ENCODE assay signal across 8 cellular contexts in the genomic region with DNA sequence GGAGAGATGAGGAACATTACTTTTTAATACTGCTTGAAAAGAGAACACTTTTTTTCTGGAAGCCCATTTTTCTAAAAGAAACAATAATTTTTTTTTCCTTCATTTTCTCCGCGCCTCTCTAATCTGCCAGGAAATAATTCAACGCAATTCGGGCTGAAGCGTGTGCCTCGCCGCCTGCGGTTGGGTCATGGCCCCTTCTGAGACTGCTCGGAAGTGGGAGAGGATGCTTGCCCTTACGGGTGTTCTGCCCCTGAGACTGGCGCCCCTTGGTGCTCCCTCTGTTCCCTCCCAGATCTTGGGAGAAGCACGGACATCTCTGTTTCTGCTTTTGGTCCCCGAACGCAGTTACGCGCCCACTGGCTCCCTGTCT. TPM values are rescaled to one million over a fixed set of nuclear protein-coding genes. Genes with fewer than 3 reads are reported as not detected.
DNase-seq lines count a peak whose midpoint lies in the region; ATAC-seq and TF ChIP-seq lines count a peak whose summit lies in the region.

No MANE protein-coding gene starts in this region.

- H3K9me2 ChIP-seq in PC-9 (ENCODE audit: insufficient read depth): no peaks in the 10 kb centered on the region

- H4K20me1 ChIP-seq in PC-9 (ENCODE audit: insufficient read depth): no peaks in the 10 kb centered on the region

- intact Hi-C loops in PC-9 (cut with micrococcal nuclease; ENCODE audit: unreplicated experiment): no loop called here

- H3K79me2 ChIP-seq in PC-9 (ENCODE audit: low read depth): no peaks in the 10 kb centered on the region

- H3K9me3 ChIP-seq in duodenal mucosa (ENCODE audit: control insufficient read depth in 1 of 2, low read length in 2 of 2) (no peaks in the 10 kb centered on the region), neuron (ENCODE audit: low read length) (no peaks in the 10 kb centered on the region), PC-9 (ENCODE audit: insufficient read depth, low read depth) (no peaks in the 10 kb centered on the region)

- no TSS peak for BruUV-seq in PC-9 (replicated peaks; lab: Mats Ljungman, UMichigan)

- H3K4me3 ChIP-seq in GM08714 (ENCODE audit: low read length) (peak overlapping the region; percentile 55; the same call in 1 of the 2 replicates), duodenal mucosa (ENCODE audit: low read depth in 1 of 2, low read length in 2 of 2) (peak overlapping the region; percentile 49 to 63), neuron (ENCODE audit: low read length) (peak overlapping the region; percentile 53), PC-9 (no peak overlapping the region)

- H3K27ac ChIP-seq in duodenal mucosa (ENCODE audit: low read depth, low read length) (no peak overlapping the region), PC-9 (no peak overlapping the region)

- TF ChIP-seq CTCF in PC-9 (conservative IDR thresholded peaks at IDR 0.05): no peak

- DNase-seq in NCI-H2029 (lab: John Stamatoyannopoulos, UW) (no peak), foreskin melanocyte (no peak), NCI-H526 treated with DMSO at 0.1 percent for 48 hours (lab: John Stamatoyannopoulos, UW) (no peak), PC-9 (no peak)

- H3K4me1 ChIP-seq in duodenal mucosa (ENCODE audit: control insufficient read depth in 1 of 2, insufficient read depth in 2 of 2, low read length in 2 of 2) (peaks cover 0 to 24% of the 10 kb centered on the region in 2 donors), neuron (ENCODE audit: insufficient read depth, low read length) (peaks cover 26% of the 10 kb centered on the region), PC-9 (replicated peaks; ENCODE audit: insufficient read depth) (no peaks in the 10 kb centered on the region)

- H3K9ac ChIP-seq in duodenal mucosa (ENCODE audit: low read depth in 1 of 2, low read length in 2 of 2): no peak overlapping the region

- H2AFZ ChIP-seq in neuron (ENCODE audit: low read depth, low read length) (peak overlapping the region; percentile 87), PC-9 (no peak overlapping the region)

- H3K27me3 ChIP-seq in duodenal mucosa (ENCODE audit: control insufficient read depth in 1 of 2, insufficient read depth in 2 of 2, low read length in 2 of 2) (peaks cover 23 to 40% of the 10 kb centered on the region in 2 donors), neuron (ENCODE audit: insufficient read depth, low read length) (peaks cover 31% of the 10 kb centered on the region), PC-9 (ENCODE audit: insufficient read depth, low read depth) (no peaks in the 10 kb centered on the region)

- peak; percentile 3 for ATAC-seq in HG03442 (IDR thresholded peaks at IDR 0.05; ENCODE audit: unreplicated experiment)

- no peak overlapping the region for H3K4me2 ChIP-seq in PC-9

- CTCF ChIA-PET in PC-9 (lab: Charles Lee): no interaction called here

- POLR2A ChIA-PET in PC-9 (lab: Charles Lee; ENCODE audit: unreplicated experiment): no interaction called here

- peaks cover 0 to 5% of the 10 kb centered on the region in 2 donors for H3K36me3 ChIP-seq in duodenal mucosa (ENCODE audit: control insufficient read depth in 1 of 2, insufficient read depth in 2 of 2, low read length in 2 of 2)
- H3K36me3 ChIP-seq in neuron (ENCODE audit: insufficient read depth, low read length): no peaks in the 10 kb centered on the region
- H3K36me3 ChIP-seq in PC-9 (ENCODE audit: low read depth): no peaks in the 10 kb centered on the region

- peaks cover 6% of the 10 kb centered on the region; the same call in 1 of the 2 replicates for H3F3A ChIP-seq in PC-9 (ENCODE audit: insufficient read depth, low read depth)

RNA-seq across cellular contexts. Expression of a gene that starts 0.3 kb away (rescaled TPM):
- total RNA-seq in PC-9 (2021): 8.6 and 9.0 TPM in 2 replicates
